ENCODE assay signal across 8 cellular contexts in genomic region chr7:98878365-98879197, GRCh38. TPM values are rescaled to one million over a fixed set of nuclear protein-coding genes. Genes with fewer than 3 reads are reported as not detected.
DNase-seq lines count a peak whose midpoint lies in the region; ATAC-seq and TF ChIP-seq lines count a peak whose summit lies in the region.

Gene TRRAP (plus strand): TSS chr7:98878532. CDS start chr7:98881151, 2,619 bp downstream.

- peak within 1 kb of the TSS; percentile 91 to 96 for H3K27ac ChIP-seq in uterus

- H3K27me3 Mint-ChIP-seq in T-cell: peaks cover 0 to 3% of the 10 kb centered on the region in 2 donors

- peak within 1 kb of the TSS; percentile 76 to 89 for H3K4me3 ChIP-seq in uterus

- H3K4me3 Mint-ChIP-seq in T-cell: peak within 1 kb of the TSS; percentile 94 to 96 (median 95)

- intact Hi-C loops in left ventricle myocardium superior (cut with micrococcal nuclease) (no loop called here), uterus (cut with DNase I; ENCODE audit: low total_unique reads) (no loop called here)

- DNase-seq in GM03348 (ENCODE audit: low spot score) (peak; percentile 97), LHCN-M2 (ENCODE audit: low read depth) (peak; percentile 61), T-cell (peak; percentile 29 to 80 (median 67)), amygdala (lab: John Stamatoyannopoulos, UW) (peak in 45 of 56 donors; percentile 8 to 79 (median 54)), left ventricle myocardium superior (peak; percentile 88), pulmonary artery endothelial cell (ENCODE audit: low read depth, low spot score) (peak; percentile 13), uterus (peak; percentile 48 to 68)

- CTCF ChIA-PET in T-cell (lab: Charles Lee): interaction anchor here (0.6 kb wide), 3 partner anchors 11 to 908 kb away, joined by 3 read pairs; no protein-coding TSS in a partner anchor

- H3K4me1 Mint-ChIP-seq in T-cell: peaks cover 24 to 28% (median 24%) of the 10 kb centered on the region in 3 donors

- H3K36me3 ChIP-seq in uterus: no peaks in the 10 kb centered on the region

- H3K9me3 ChIP-seq in uterus: no peaks in the 10 kb centered on the region

- H3K4me1 ChIP-seq in uterus: peaks cover 0 to 9% of the 10 kb centered on the region in 2 donors

- ATAC-seq in GM21786 (IDR thresholded peaks at IDR 0.05; ENCODE audit: unreplicated experiment) (peak; percentile 49), T-cell (replicated peaks in 1 of 4) (peak; percentile 69 to 80 (median 79)), left ventricle myocardium superior (peak; percentile 90)

- peaks cover 16% of the 10 kb centered on the region for H3K36me3 Mint-ChIP-seq in T-cell

- peak within 1 kb of the TSS; percentile 93 to 96 for H3K27ac Mint-ChIP-seq in T-cell

- POLR2A ChIA-PET in T-cell (lab: Charles Lee): interaction anchor here in 1 of 2 donors (0.7 kb wide), 1 partner anchor 8 kb away, joined by 3 read pairs; no protein-coding TSS in a partner anchor

- no peaks in the 10 kb centered on the region for H3K9me3 Mint-ChIP-seq in T-cell

- peak; percentile 67 to 96 (median 89) for TF ChIP-seq CTCF in uterus (IDR thresholded peaks at IDR 0.05)

- TF ChIP-seq POLR2A in uterus (IDR thresholded peaks at IDR 0.05): peak in 1 of 2 donors; percentile 47

- no peaks in the 10 kb centered on the region for H3K27me3 ChIP-seq in uterus

RNA-seq across cellular contexts. Expression of gene TRRAP, which starts in this region (rescaled TPM):
- 18.8 and 23.1 TPM in 2 replicates for total RNA-seq in LHCN-M2 (2014; rRNA removed)
- 15.5 TPM for polyA plus RNA-seq in LHCN-M2 (2012)
- 10 to 100 TPM; 53.9 to 71.7 (median 65.8) TPM for total RNA-seq in T-cell
- total RNA-seq in left ventricle myocardium superior: 15.5 TPM
- 17.1 and 22.4 TPM in 2 replicates for total RNA-seq in pulmonary artery endothelial cell
- total RNA-seq in uterus: 10 to 100 TPM; 19.7 to 62.3 (median 31.1) TPM

Comparison
In these comparisons a context has a peak if more than half of its experiments do, and no peak if none do; other contexts are left out.
1. Peak in every context shown above with its lines: DNase-seq, ATAC-seq, H3K4me3 ChIP-seq and H3K27ac ChIP-seq.
2. DNase-seq: peak in every context shown above with its lines; median percentile 97 in GM03348; 88 in left ventricle myocardium superior; 67 in T-cell; 61 in LHCN-M2; 58 in uterus; 54 in amygdala; 13 in pulmonary artery endothelial cell.